In the genomic region with DNA sequence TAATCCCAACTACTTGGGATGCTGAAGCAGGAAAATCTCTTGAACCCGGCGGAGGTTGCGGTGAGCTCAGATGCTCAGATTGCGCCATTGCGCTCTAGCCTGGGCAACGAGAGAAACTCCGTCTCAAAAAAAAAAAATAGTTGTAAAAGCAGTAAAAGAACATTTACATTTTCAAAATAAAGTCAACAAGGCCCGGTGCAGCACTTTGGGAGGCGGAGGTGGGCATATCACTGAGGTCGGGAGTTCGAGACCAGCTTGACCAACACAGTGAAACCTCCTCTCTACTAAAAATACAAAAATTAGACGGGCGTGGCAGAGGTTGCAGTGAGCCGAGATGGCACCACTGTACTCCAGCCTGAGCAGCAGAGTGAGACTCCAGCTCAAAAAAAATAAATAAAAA, we compare ENCODE assay signal across 28 cellular contexts.
"Had no signal": no experiment of that assay in that cellular context is flagged by ENCODE, and none has a peak within 500 bp of the region (broad histone marks: within the 10 kb centered on the region; RNA-seq: fewer than 3 reads in every experiment).

No MANE protein-coding gene starts in this region.

- H3K9me3 ChIP-seq: esophagus muscularis mucosa, lower lobe of right lung, suprapubic skin, transverse colon, vagina had no signal

- H3K27me3 Mint-ChIP-seq: progenitor cell of endocrine pancreas; stimulated activated naive CD8-positive, alpha-beta T cell treated with anti-CD3 and anti-CD28 coated beads, Interleukin-15, amount 100 ng/mL, for 72 hours had no signal

- H3K36me3 Mint-ChIP-seq: natural killer cell had no signal

- H3K4me3 ChIP-seq: esophagus muscularis mucosa, lower lobe of right lung, neural progenitor cell, smooth muscle cell, suprapubic skin, transverse colon, vagina had no signal

- H2AFZ ChIP-seq: neural progenitor cell, parathyroid adenoma had no signal

- DNase-seq: effector memory CD4-positive, alpha-beta T cell; foreskin melanocyte; glutamatergic neuron; hypothalamus; immature natural killer cell; islet precursor cell; kidney glomerular epithelial cell; left colon; left ventricle myocardium superior; lower lobe of right lung; natural killer cell; stimulated activated CD4-positive, alpha-beta T cell treated with anti-CD3 and anti-CD28 coated beads, Interleukin-12 subunit alpha, Interleukin-12 subunit beta, amount 100 ng/mL, for 4 hours; stimulated activated CD4-positive, alpha-beta T cell treated with anti-CD3 and anti-CD28 coated beads, Interleukin-1b, Interleukin-23, amount 100 ng/mL, for 48 hours; stimulated activated CD4-positive, alpha-beta T cell treated with anti-CD3 and anti-CD28 coated beads, Interleukin-4, amount 100 ng/mL, for 1 hour; stimulated activated CD8-positive, alpha-beta memory T cell treated with anti-CD3 and anti-CD28 coated beads, Interleukin-4, amount 100 ng/mL, for 48 hours; stimulated activated naive CD4-positive, alpha-beta T cell; stimulated activated naive CD8-positive, alpha-beta T cell treated with anti-CD3 and anti-CD28 coated beads, Interleukin-15, amount 100 ng/mL, for 72 hours; transverse colon had no signal

- FAIRE-seq: colon, endothelial cell of umbilical vein had no signal

- H3K4me2 ChIP-seq: neural progenitor cell, smooth muscle cell had no signal

- H3K27me3 ChIP-seq: esophagus muscularis mucosa, neural progenitor cell, suprapubic skin, transverse colon, vagina had no signal

- ATAC-seq: left colon; left ventricle myocardium superior; lower lobe of right lung; natural killer cell; sciatic nerve; stimulated activated naive CD8-positive, alpha-beta T cell treated with anti-CD3 and anti-CD28 coated beads, Interleukin-15, amount 100 ng/mL, for 72 hours had no signal

- H3K4me3 Mint-ChIP-seq: immature natural killer cell; natural killer cell; neural progenitor cell; stimulated activated naive CD8-positive, alpha-beta T cell treated with anti-CD3 and anti-CD28 coated beads, Interleukin-15, amount 100 ng/mL, for 72 hours had no signal

- H3K9ac ChIP-seq: neural progenitor cell, parathyroid adenoma had no signal

- H3K27ac Mint-ChIP-seq: natural killer cell, neural progenitor cell had no signal

- H3K27ac ChIP-seq: esophagus muscularis mucosa, lower lobe of right lung, neural progenitor cell, parathyroid adenoma, suprapubic skin, transverse colon, vagina had no signal

- H3K9me3 Mint-ChIP-seq: immature natural killer cell; natural killer cell; neural progenitor cell; stimulated activated naive CD8-positive, alpha-beta T cell treated with anti-CD3 and anti-CD28 coated beads, Interleukin-15, amount 100 ng/mL, for 72 hours had no signal
